11 cellular contexts compared by ENCODE assay signal in genomic region chr21:36552458-36552800, GRCh38.
A peak's percentile ranks its signal among the peaks of the same experiment; 100 is the strongest.
DNase-seq lines count a peak whose midpoint lies in the region; ATAC-seq and TF ChIP-seq lines count a peak whose summit lies in the region.
"Had no signal": no experiment of that assay in that cellular context is flagged by ENCODE, and none has a peak within 500 bp of the region (broad histone marks: within the 10 kb centered on the region; RNA-seq: fewer than 3 reads in every experiment).

No MANE protein-coding gene starts in this region.

- H3K9me3 ChIP-seq in OCI-LY3 (ENCODE audit: insufficient read depth, low read length) (no peaks in the 10 kb centered on the region), osteoblast (ENCODE audit: low read depth, low read length) (no peaks in the 10 kb centered on the region), tibial nerve (no peaks in the 10 kb centered on the region)
- H3K9me3 ChIP-seq: A549 had no signal

- no peak overlapping the region for H2AFZ ChIP-seq in OCI-LY3 (ENCODE audit: low read depth, low read length)
- no peak overlapping the region for H2AFZ ChIP-seq in osteoblast (ENCODE audit: low read length)

- H4K20me1 ChIP-seq in OCI-LY3 (ENCODE audit: insufficient read depth, low read length) = no peaks in the 10 kb centered on the region
- H4K20me1 ChIP-seq in osteoblast (ENCODE audit: insufficient read depth, low read length) = no peaks in the 10 kb centered on the region

- H3K4me2 ChIP-seq in OCI-LY3 (ENCODE audit: low read length) = peak overlapping the region; percentile 51; the same call in 1 of the 2 replicates
- H3K4me2 ChIP-seq in osteoblast (ENCODE audit: insufficient read depth, low read length) = peak overlapping the region; percentile 64
- H3K4me2 ChIP-seq: A549 had no signal

- TF ChIP-seq CTCF in OCI-LY3 (IDR thresholded peaks at IDR 0.05; ENCODE audit: low read depth, low read length) (no peak), osteoblast (IDR thresholded peaks at IDR 0.05; ENCODE audit: extremely low read depth, low read depth, low read length) (no peak), tibial nerve (IDR thresholded peaks at IDR 0.05) (no peak)

- H3K27ac ChIP-seq in OCI-LY3 (ENCODE audit: low read length) = 0 out of 2 replicates have a peak overlapping the region, but pooled peaks have one; percentile 5
- no peak overlapping the region for H3K27ac ChIP-seq in osteoblast (ENCODE audit: low read depth, low read length)
- no peak overlapping the region for H3K27ac ChIP-seq in tibial nerve
- H3K27ac ChIP-seq: A549 had no signal

- H3K9ac ChIP-seq in OCI-LY3 (ENCODE audit: low read length) = no peak overlapping the region

- H3K4me1 ChIP-seq in OCI-LY3 (ENCODE audit: low read length) (peaks cover 21% of the 10 kb centered on the region), osteoblast (ENCODE audit: insufficient read depth, low read length) (peaks cover 15% of the 10 kb centered on the region), tibial nerve (peaks cover 0 to 9% (median 0%) of the 10 kb centered on the region in 4 donors)
- H3K4me1 ChIP-seq: A549 had no signal

- no peaks in the 10 kb centered on the region for H3K36me3 ChIP-seq in OCI-LY3 (replicated peaks; ENCODE audit: low read depth, low read length)
- no peaks in the 10 kb centered on the region for H3K36me3 ChIP-seq in osteoblast (ENCODE audit: insufficient read depth, low read length)
- H3K36me3 ChIP-seq in tibial nerve = no peaks in the 10 kb centered on the region

- no peak for TF ChIP-seq POLR2A in tibial nerve (IDR thresholded peaks at IDR 0.05)

- H3K79me2 ChIP-seq in OCI-LY3 (ENCODE audit: low read length) = no peaks in the 10 kb centered on the region
- H3K79me2 ChIP-seq in osteoblast (ENCODE audit: insufficient read depth, low read length) = no peaks in the 10 kb centered on the region

- ATAC-seq in HG02840 (IDR thresholded peaks at IDR 0.05; ENCODE audit: low FRiP score, unreplicated experiment) (no peak), GM18502 (IDR thresholded peaks at IDR 0.05; ENCODE audit: poor library complexity, unreplicated experiment) (no peak)
- ATAC-seq: A549; CD8-positive, alpha-beta T cell; HCT116 had no signal

- H3K27me3 ChIP-seq in OCI-LY3 (ENCODE audit: low read depth, low read length) = no peaks in the 10 kb centered on the region
- peaks cover 25% of the 10 kb centered on the region for H3K27me3 ChIP-seq in osteoblast (ENCODE audit: insufficient read depth, low read length)
- H3K27me3 ChIP-seq in tibial nerve = no peaks in the 10 kb centered on the region

- H3K4me3 ChIP-seq in OCI-LY3 (ENCODE audit: low read length) (no peak overlapping the region), osteoblast (ENCODE audit: insufficient read depth, low read length) (no peak overlapping the region), tibial nerve (no peak overlapping the region)
- H3K4me3 ChIP-seq: A549 had no signal

- DNase-seq in fibroblast of peridontal ligament (ENCODE audit: extremely low read depth) (peak; percentile 2), osteoblast (ENCODE audit: insufficient read length, low spot score, missing footprints) (no peak), tibial nerve (ENCODE audit: low spot score in 2 of 2) (no peak)
- DNase-seq: CD8-positive, alpha-beta T cell; COR-L47; DMS153 had no signal

- 33 to 44% methylated on average over 1 of the region's 1 CpG for WGBS in tibial nerve, 2 donors

- TF ChIP-seq EP300 in tibial nerve (IDR thresholded peaks at IDR 0.05) = no peak
